ENCODE assay signal across 24 cellular contexts in genomic region chr1:96983866-96984265, GRCh38.
"Had no signal": no experiment of that assay in that cellular context is flagged by ENCODE, and none has a peak within 500 bp of the region (broad histone marks: within the 10 kb centered on the region; RNA-seq: fewer than 3 reads in every experiment).

No MANE protein-coding gene starts in this region.

- H3K4me3 ChIP-seq: stomach, suprapubic skin, testis, thoracic aorta, thyroid gland, tibial artery, tibial nerve, transverse colon, upper lobe of left lung, upper lobe of right lung, uterus, vagina had no signal

- DNase-seq: stimulated activated CD4-positive, alpha-beta T cell treated with anti-CD3 and anti-CD28 coated beads, Interleukin-2, amount 100 ng/mL, for 48 hours; stimulated activated CD4-positive, alpha-beta T cell treated with anti-CD3 and anti-CD28 coated beads, Interleukin-4, amount 100 ng/mL, for 1 hour; stimulated activated CD4-positive, alpha-beta T cell treated with anti-CD3 and anti-CD28 coated beads, Interleukin-4, amount 100 ng/mL, for 24 hours; stimulated activated CD4-positive, alpha-beta T cell treated with anti-CD3 and anti-CD28 coated beads, Interleukin-4, amount 100 ng/mL, for 4 hours; stimulated activated CD8-positive, alpha-beta memory T cell treated with anti-CD3 and anti-CD28 coated beads, Interleukin-4, amount 100 ng/mL, for 48 hours; stimulated activated naive B cell treated with anti-CD40 and anti-IgM and Interleukin-4, amounts not matched to agents 10 μg/mL and 1 μg/mL and 100 μg/mL, for 72 hours; stimulated activated naive CD4-positive, alpha-beta T cell; stimulated activated naive CD4-positive, alpha-beta T cell treated with Interleukin-2 at 50 U/mL for 16 hours; stimulated activated naive CD8-positive, alpha-beta T cell treated with anti-CD3 and anti-CD28 coated beads, Interleukin-15, amount 100 ng/mL, for 72 hours; stimulated activated naive CD8-positive, alpha-beta T cell treated with anti-CD3 and anti-CD28 coated beads, Interleukin-15, Interleukin-2, amounts not matched to agents 100 U/mL and 50 U/mL, for 24 hours; stomach; substantia nigra; testis; thyroid gland; tibial artery; transverse colon; upper lobe of left lung; upper lobe of right lung; uterus had no signal

- H3K4me1 ChIP-seq: stomach, suprapubic skin, testis, thyroid gland, tibial artery, transverse colon, upper lobe of left lung, upper lobe of right lung, uterus, vagina had no signal

- H3K36me3 ChIP-seq: stomach, suprapubic skin, thoracic aorta, thyroid gland, tibial artery, tibial nerve, transverse colon, upper lobe of left lung, upper lobe of right lung, uterus, vagina had no signal

- H3K27me3 ChIP-seq: stomach, suprapubic skin, testis, thyroid gland, tibial artery, tibial nerve, transverse colon, upper lobe of left lung, upper lobe of right lung, uterus, vagina had no signal

- H3K9me3 ChIP-seq: stomach, suprapubic skin, testis, thoracic aorta, thyroid gland, tibial artery, tibial nerve, transverse colon, upper lobe of left lung, upper lobe of right lung, uterus, vagina had no signal

- FAIRE-seq: urothelium cell line had no signal

- H3K27ac ChIP-seq: stomach, suprapubic skin, testis, thoracic aorta, thyroid gland, tibial artery, tibial nerve, transverse colon, upper lobe of left lung, upper lobe of right lung, uterus, vagina had no signal
